In the genomic region with DNA sequence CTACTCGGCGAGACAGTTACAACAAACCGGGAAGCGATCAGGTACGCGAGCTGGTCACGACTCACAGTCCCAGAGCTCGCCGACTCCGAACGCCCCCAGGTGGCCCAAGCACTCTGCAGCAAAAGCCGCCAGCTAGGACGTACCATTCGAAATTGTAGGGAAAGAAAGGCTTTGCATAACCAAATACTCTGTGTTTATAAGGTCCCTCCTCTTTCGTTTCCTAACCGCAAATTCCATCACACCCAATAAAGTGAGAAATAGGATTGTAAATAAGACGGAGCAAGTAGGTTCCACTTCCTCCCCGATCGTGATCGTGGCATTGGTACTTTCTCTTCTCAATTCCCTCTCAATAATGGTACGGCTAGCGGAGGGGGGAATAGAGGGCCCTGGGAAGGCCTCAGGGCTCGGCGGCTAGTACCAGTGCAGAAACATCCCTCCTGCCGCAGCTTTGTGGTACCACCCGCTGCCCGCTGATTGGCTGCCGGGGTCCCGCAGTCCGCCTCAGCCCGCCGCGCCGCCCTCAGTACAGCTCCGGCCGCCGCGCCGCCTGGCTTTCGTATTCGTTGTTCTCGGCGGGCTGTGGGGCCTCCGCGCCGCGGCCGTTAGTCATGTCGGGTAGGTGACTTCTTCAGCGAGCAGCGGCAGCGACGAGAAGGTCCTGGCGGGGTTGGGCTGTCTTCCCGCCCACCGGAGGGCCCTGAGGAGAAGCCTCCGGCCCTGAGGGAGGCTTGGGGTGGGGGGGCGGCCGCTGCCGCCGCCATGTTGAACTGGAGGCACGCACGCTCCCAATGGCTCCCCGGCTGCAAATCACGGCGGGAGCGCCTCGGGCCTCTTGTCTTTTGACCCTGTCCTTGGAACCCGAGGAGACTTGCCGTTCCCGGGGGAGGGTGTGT, we compare ENCODE assay signal across 8 cellular contexts. TPM values are rescaled to one million over a fixed set of nuclear protein-coding genes. Genes with fewer than 3 reads are reported as not detected.
DNase-seq lines count a peak whose midpoint lies in the region; ATAC-seq lines count a peak whose summit lies in the region.

A gene (plus strand): TSS at position 523 of the 893 bp plus-strand sequence. CDS start 86 bp downstream, at position 609.

- H3K4me2 ChIP-seq in mesenchymal stem cell (ENCODE audit: low read length, poor library complexity, severe bottlenecking), result peak within 1 kb of the TSS; percentile 93

- peak within 1 kb of the TSS; percentile 96 for H3K9ac ChIP-seq in mesenchymal stem cell (ENCODE audit: low read length)

- no peaks in the 10 kb centered on the region for H3K9me3 ChIP-seq in mesenchymal stem cell (ENCODE audit: control insufficient read depth, low read length)

- no peaks in the 10 kb centered on the region for H3K27me3 Mint-ChIP-seq in effector memory CD8-positive, alpha-beta T cell

- H4K91ac ChIP-seq in mesenchymal stem cell (ENCODE audit: low read length), result peak within 1 kb of the TSS; percentile 92

- H3K36me3 ChIP-seq in mesenchymal stem cell (ENCODE audit: control insufficient read depth in 1 of 2, insufficient read depth in 2 of 2, low read depth in 1 of 2, low read length in 2 of 2), result peaks cover 3 to 5% of the 10 kb centered on the region in 2 experiments

- peak within 1 kb of the TSS; percentile 60 to 82 for H3K4ac ChIP-seq in mesenchymal stem cell (ENCODE audit: low read depth in 1 of 2, low read length in 2 of 2)

- ATAC-seq in GM21360 (IDR thresholded peaks at IDR 0.05; ENCODE audit: unreplicated experiment), result peak; percentile 88
- ATAC-seq in effector memory CD8-positive, alpha-beta T cell (replicated peaks), result peak; percentile 91

- H3K23ac ChIP-seq in mesenchymal stem cell (ENCODE audit: low read length in 2 of 2), result peak within 1 kb of the TSS in 1 of 2 experiments; percentile 91

- DNase-seq in COR-L47 (lab: John Stamatoyannopoulos, UW), result peak; percentile 98
- peak; percentile 97 for DNase-seq in HT1080 (ENCODE audit: low read depth)
- peak; percentile 99 for DNase-seq in NOMO-1 (lab: John Stamatoyannopoulos, UW; ENCODE audit: unreplicated experiment in 2 of 2)
- DNase-seq in activated CD8-positive, alpha-beta memory T cell treated with anti-CD3 and anti-CD28 coated beads for 4 hours (ENCODE audit: low read depth in 2 of 2), result peak; percentile 87 to 95
- peak; percentile 92 to 93 (median 92) for DNase-seq in effector memory CD8-positive, alpha-beta T cell
- peak; percentile 100 for DNase-seq in mesenchymal stem cell
- peak; percentile 94 for DNase-seq in stimulated activated CD8-positive, alpha-beta memory T cell treated with anti-CD3 and anti-CD28 coated beads, Interleukin-12 subunit alpha, Interleukin-12 subunit beta, amount 100 ng/mL, for 4 hours (ENCODE audit: low read depth)

- peak within 1 kb of the TSS; percentile 2 for H2BK15ac ChIP-seq in mesenchymal stem cell (ENCODE audit: low read depth, poor library complexity, severe bottlenecking)

- peak within 1 kb of the TSS; percentile 91 to 93 for H3K4me3 ChIP-seq in mesenchymal stem cell (ENCODE audit: insufficient read depth in 1 of 2, low read depth in 1 of 2, low read length in 2 of 2)

- H3K14ac ChIP-seq in mesenchymal stem cell (ENCODE audit: low read length in 2 of 2), result peak within 1 kb of the TSS in 1 of 2 experiments; percentile 94

- H2AK5ac ChIP-seq in mesenchymal stem cell (ENCODE audit: low read length, severe bottlenecking), result peak within 1 kb of the TSS; percentile 15

- H3K27me3 ChIP-seq in mesenchymal stem cell (ENCODE audit: control insufficient read depth in 1 of 2, insufficient read depth in 1 of 2, low read length in 2 of 2), result no peaks in the 10 kb centered on the region

- peak within 1 kb of the TSS; percentile 95 to 97 for H3K27ac Mint-ChIP-seq in effector memory CD8-positive, alpha-beta T cell

- WGBS in mesenchymal stem cell, result 2% methylated on average over 58 of the region's 71 CpGs

- peak within 1 kb of the TSS in 1 of 2 experiments; percentile 73 for H2BK12ac ChIP-seq in mesenchymal stem cell (ENCODE audit: low read length in 2 of 2)

- H3K9me3 Mint-ChIP-seq in effector memory CD8-positive, alpha-beta T cell, result no peaks in the 10 kb centered on the region

- H2BK120ac ChIP-seq in mesenchymal stem cell (ENCODE audit: low read depth, low read length), result no peak within 1 kb of the TSS

- H3K4me1 Mint-ChIP-seq in effector memory CD8-positive, alpha-beta T cell (ENCODE audit: low read depth in 2 of 2), result peaks cover 28 to 43% of the 10 kb centered on the region in 2 donors

- H3K36me3 Mint-ChIP-seq in effector memory CD8-positive, alpha-beta T cell (ENCODE audit: insufficient read depth), result peaks cover 26% of the 10 kb centered on the region

- H3K27ac ChIP-seq in mesenchymal stem cell (ENCODE audit: low read length, poor library complexity, severe bottlenecking), result peak within 1 kb of the TSS; percentile 99

- peaks cover 4% of the 10 kb centered on the region for H3K4me1 ChIP-seq in mesenchymal stem cell (ENCODE audit: control insufficient read depth, insufficient read depth, low read depth, low read length)

- H2AFZ ChIP-seq in mesenchymal stem cell (ENCODE audit: low read depth, low read length), result peak within 1 kb of the TSS; percentile 18

- peak within 1 kb of the TSS; percentile 90 to 95 for H3K4me3 Mint-ChIP-seq in effector memory CD8-positive, alpha-beta T cell

- H2BK5ac ChIP-seq in mesenchymal stem cell (ENCODE audit: low read depth, low read length, poor library complexity, severe bottlenecking), result peak within 1 kb of the TSS; percentile 87

- peak within 1 kb of the TSS; percentile 87 for H4K8ac ChIP-seq in mesenchymal stem cell (ENCODE audit: low read length)

- H3K18ac ChIP-seq in mesenchymal stem cell (ENCODE audit: low read depth in 1 of 2, low read length in 2 of 2), result peak within 1 kb of the TSS; percentile 89 to 97

- no peaks in the 10 kb centered on the region for H3K79me1 ChIP-seq in mesenchymal stem cell (replicated peaks; ENCODE audit: low read length, poor library complexity, severe bottlenecking)

RNA-seq across cellular contexts. Expression of the gene that starts here (rescaled TPM):
- 27.5 and 41.3 TPM in 2 replicates for total RNA-seq in HT1080 (2014; rRNA removed; shearing (Covaris generic))
- 120 and 166 TPM in 2 replicates for polyA plus RNA-seq in HT1080 (2015; cell fraction: cytosol; rRNA removed)
- polyA plus RNA-seq in HT1080 (2015; cell fraction: nucleus; rRNA removed), result 176 and 193 TPM in 2 replicates
- polyA plus RNA-seq in mesenchymal stem cell (2013, experiment 1 of 2), result 77.4 TPM
- 77.5 TPM for polyA plus RNA-seq in mesenchymal stem cell (2013, experiment 2 of 2)

Comparison
In these comparisons a context has a peak if more than half of its experiments do, and no peak if none do; other contexts are left out.
1. Peak in every context shown above with its lines: DNase-seq, ATAC-seq, H3K4me3 ChIP-seq and H3K27ac ChIP-seq.